1 cellular context compared by ENCODE assay signal in genomic region chr7:97871659-97872024, GRCh38.
TF ChIP-seq lines count a peak whose summit lies in the region.

No MANE protein-coding gene starts in this region.

TF ChIP-seq in H1, 55 proteins besides CTCF, POLR2A, EP300 and RAD21 (continued from another document):
- no peak for TF ChIP-seq TBP (IDR thresholded peaks at IDR 0.05; ENCODE audit: low read depth, low read length)
- no peak for TF ChIP-seq SIN3A (conservative IDR thresholded peaks at IDR 0.05 in 1 of 2, IDR thresholded peaks at IDR 0.05 in 1 of 2; ENCODE audit: low read depth in 1 of 2, low read length in 2 of 2)
- TF ChIP-seq ATF3 (IDR thresholded peaks at IDR 0.05; ENCODE audit: insufficient read depth, low read depth, low read length), result no peak
